9 cellular contexts compared by ENCODE assay signal in the genomic region with DNA sequence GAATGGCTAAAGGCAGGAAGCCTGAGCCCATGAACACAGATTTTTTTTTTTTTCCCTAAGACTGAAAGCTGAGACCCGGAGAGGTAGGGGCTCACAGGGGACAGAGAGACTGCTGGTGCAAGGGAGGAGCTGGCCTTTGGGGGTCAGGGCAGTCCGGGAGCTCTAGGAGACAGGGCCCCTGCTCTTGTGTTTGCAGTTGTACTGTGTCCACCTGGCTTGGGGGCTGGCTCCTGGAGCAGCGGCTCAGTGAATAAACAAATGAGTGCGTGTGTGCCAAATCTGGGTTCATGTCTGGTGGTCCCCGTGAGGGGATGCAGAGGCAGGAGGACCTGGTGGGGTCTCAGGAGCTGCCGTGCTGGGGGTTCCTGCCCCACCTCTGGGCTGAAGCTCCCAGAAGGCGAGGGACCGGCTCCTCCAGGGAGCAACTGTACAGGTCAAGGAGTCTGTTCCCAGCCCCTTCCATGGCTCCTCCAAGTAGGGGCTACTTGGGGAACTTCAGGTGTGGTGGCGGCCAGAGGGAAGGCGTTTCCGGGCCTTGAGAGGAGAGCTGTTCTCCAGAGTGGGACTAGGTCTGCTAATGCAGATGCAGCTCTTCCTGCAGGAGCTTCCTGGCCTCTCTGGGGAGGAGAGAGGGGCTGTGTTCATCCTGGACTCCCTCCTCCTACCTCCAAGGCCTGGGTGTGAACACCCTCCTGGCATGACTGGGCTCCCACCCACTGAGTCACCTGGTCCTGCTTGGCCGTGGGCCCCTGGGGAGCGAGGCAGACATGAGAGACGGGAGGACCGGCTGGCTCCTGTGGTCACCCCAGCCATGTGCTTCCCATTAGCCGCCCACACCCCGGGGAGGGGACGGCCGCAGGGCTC. TPM values are rescaled to one million over a fixed set of nuclear protein-coding genes. Genes with fewer than 3 reads are reported as not detected.
DNase-seq lines count a peak whose midpoint lies in the region; ATAC-seq and TF ChIP-seq lines count a peak whose summit lies in the region.
"Had no signal": no experiment of that assay in that cellular context is flagged by ENCODE, and none has a peak within 500 bp of the region (broad histone marks: within the 10 kb centered on the region; RNA-seq: fewer than 3 reads in every experiment).

No MANE protein-coding gene starts in this region.

- WGBS in prostate gland: 47% methylated on average over 19 of the region's 19 CpGs

- intact Hi-C loops in prostate gland (cut with DNase I): loop anchor here (5.0 kb wide), 2 partner anchors 95 to 130 kb away; no protein-coding TSS in a partner anchor

- H3K27me3 ChIP-seq in cardiac muscle cell: no peaks in the 10 kb centered on the region
- no peaks in the 10 kb centered on the region for H3K27me3 ChIP-seq in prostate gland (replicated peaks; ENCODE audit: insufficient read depth)
- no peaks in the 10 kb centered on the region for H3K27me3 ChIP-seq in Karpas-422 (ENCODE audit: low read length)

- H3K4me2 ChIP-seq in Karpas-422 (ENCODE audit: low read depth, low read length, poor library complexity, severe bottlenecking): no peak overlapping the region

- H3K4me3 ChIP-seq in SK-N-MC (peak overlapping the region; percentile 19; the same call in 1 of the 2 replicates), cardiac muscle cell (no peak overlapping the region), prostate gland (no peak overlapping the region), Karpas-422 (ENCODE audit: low read length) (no peak overlapping the region)

- H3K27ac ChIP-seq in SK-N-MC (peak overlapping the region; percentile 42), cardiac muscle cell (peak overlapping the region; percentile 24), prostate gland (peak overlapping the region; percentile 1 to 51), Karpas-422 (ENCODE audit: low read length) (no peak overlapping the region)

- DNase-seq in SK-N-MC (ENCODE audit: low read depth, low spot score) (peak; percentile 16), cardiac muscle cell (ENCODE audit: low read depth in 1 of 2, low spot score in 1 of 2) (peak; percentile 52 to 92), prostate gland (ENCODE audit: low spot score) (no peak), activated gamma-delta T cell treated with Interleukin-2 at 50 U/mL for 16 hours (no peak), Karpas-422 (no peak), SKM-1 treated with dmso at 0.1 percent for 144 hours (lab: John Stamatoyannopoulos, UW; ENCODE audit: unreplicated experiment) (no peak)
- DNase-seq: activated naive CD8-positive, alpha-beta T cell treated with anti-CD3 and anti-CD28 coated beads, Interleukin-2, amount 10 ng/mL, durations not matched to agents 7 days and 5 days had no signal

- H3K36me3 ChIP-seq in ES-I3 (ENCODE audit: insufficient read depth, low read length): no peaks in the 10 kb centered on the region
- no peaks in the 10 kb centered on the region for H3K36me3 ChIP-seq in SK-N-MC (ENCODE audit: insufficient read depth, low read length)
- no peaks in the 10 kb centered on the region for H3K36me3 ChIP-seq in cardiac muscle cell
- no peaks in the 10 kb centered on the region for H3K36me3 ChIP-seq in prostate gland
- no peaks in the 10 kb centered on the region for H3K36me3 ChIP-seq in Karpas-422 (ENCODE audit: insufficient read depth, low read length)

- H3K9ac ChIP-seq in ES-I3 (ENCODE audit: low read depth, low read length) (peak overlapping the region; percentile 43), SK-N-MC (ENCODE audit: insufficient read length) (no peak overlapping the region), Karpas-422 (ENCODE audit: low read length) (no peak overlapping the region)

- H2AFZ ChIP-seq in Karpas-422 (ENCODE audit: low read length): no peak overlapping the region

- TF ChIP-seq POLR2A in prostate gland (IDR thresholded peaks at IDR 0.05): no peak

- H3K79me2 ChIP-seq in Karpas-422 (ENCODE audit: low read length): peaks cover 3% of the 10 kb centered on the region; the same call in 1 of the 2 replicates

- H3K4me1 ChIP-seq in ES-I3 (ENCODE audit: insufficient read depth, low read length) (peaks cover 4% of the 10 kb centered on the region; the same call in 1 of the 2 replicates), cardiac muscle cell (ENCODE audit: low read depth) (peaks cover 18% of the 10 kb centered on the region), prostate gland (replicated peaks) (peaks cover 3% of the 10 kb centered on the region), Karpas-422 (ENCODE audit: low read length) (peaks cover 5% of the 10 kb centered on the region)

- no peaks in the 10 kb centered on the region for H4K20me1 ChIP-seq in Karpas-422 (ENCODE audit: insufficient read depth, low read depth, low read length)

- TF ChIP-seq CTCF in cardiac muscle cell (IDR thresholded peaks at IDR 0.05; ENCODE audit: low read depth, low read length) (no peak), prostate gland (IDR thresholded peaks at IDR 0.05) (no peak)

- no peak for ATAC-seq in GM18868 (IDR thresholded peaks at IDR 0.05; ENCODE audit: unreplicated experiment)

- H3K9me2 ChIP-seq in Karpas-422 (replicated peaks; ENCODE audit: insufficient read depth, low read length): no peaks in the 10 kb centered on the region

- H3K9me3 ChIP-seq in ES-I3 (ENCODE audit: control insufficient read depth, insufficient read depth, low read length): no peaks in the 10 kb centered on the region
- H3K9me3 ChIP-seq in SK-N-MC (ENCODE audit: low read depth, low read length): no peaks in the 10 kb centered on the region
- no peaks in the 10 kb centered on the region for H3K9me3 ChIP-seq in cardiac muscle cell (ENCODE audit: low read depth)
- H3K9me3 ChIP-seq in prostate gland: no peaks in the 10 kb centered on the region
- no peaks in the 10 kb centered on the region for H3K9me3 ChIP-seq in Karpas-422 (ENCODE audit: low read length)

RNA-seq across cellular contexts. Expression of a gene that starts 57.6 kb away (rescaled TPM):
- total RNA-seq in cardiac muscle cell (83.7 and 91.8 TPM in 2 replicates), prostate gland (100 to 1,000 TPM in 1 of 2 donors, 10 to 100 TPM in 1; 82.8 to 128 TPM)
- 120 and 125 TPM in 2 replicates for polyA plus RNA-seq in cardiac muscle cell
- total RNA-seq in Karpas-422 (2014; rRNA removed; shearing (Covaris generic); ENCODE audit: low replicate concordance): 63.5 and 110 TPM in 2 replicates

Comparison
In these comparisons a context has a peak if more than half of its experiments do, and no peak if none do; other contexts are left out.
1. DNase-seq: peak in SK-N-MC (single experiment) and cardiac muscle cell (2 of 2); none in prostate gland (single experiment), activated gamma-delta T cell treated with Interleukin-2 at 50 U/mL for 16 hours (single experiment), Karpas-422 (single experiment) and SKM-1 treated with dmso at 0.1 percent for 144 hours (single experiment).